In the genomic region with DNA sequence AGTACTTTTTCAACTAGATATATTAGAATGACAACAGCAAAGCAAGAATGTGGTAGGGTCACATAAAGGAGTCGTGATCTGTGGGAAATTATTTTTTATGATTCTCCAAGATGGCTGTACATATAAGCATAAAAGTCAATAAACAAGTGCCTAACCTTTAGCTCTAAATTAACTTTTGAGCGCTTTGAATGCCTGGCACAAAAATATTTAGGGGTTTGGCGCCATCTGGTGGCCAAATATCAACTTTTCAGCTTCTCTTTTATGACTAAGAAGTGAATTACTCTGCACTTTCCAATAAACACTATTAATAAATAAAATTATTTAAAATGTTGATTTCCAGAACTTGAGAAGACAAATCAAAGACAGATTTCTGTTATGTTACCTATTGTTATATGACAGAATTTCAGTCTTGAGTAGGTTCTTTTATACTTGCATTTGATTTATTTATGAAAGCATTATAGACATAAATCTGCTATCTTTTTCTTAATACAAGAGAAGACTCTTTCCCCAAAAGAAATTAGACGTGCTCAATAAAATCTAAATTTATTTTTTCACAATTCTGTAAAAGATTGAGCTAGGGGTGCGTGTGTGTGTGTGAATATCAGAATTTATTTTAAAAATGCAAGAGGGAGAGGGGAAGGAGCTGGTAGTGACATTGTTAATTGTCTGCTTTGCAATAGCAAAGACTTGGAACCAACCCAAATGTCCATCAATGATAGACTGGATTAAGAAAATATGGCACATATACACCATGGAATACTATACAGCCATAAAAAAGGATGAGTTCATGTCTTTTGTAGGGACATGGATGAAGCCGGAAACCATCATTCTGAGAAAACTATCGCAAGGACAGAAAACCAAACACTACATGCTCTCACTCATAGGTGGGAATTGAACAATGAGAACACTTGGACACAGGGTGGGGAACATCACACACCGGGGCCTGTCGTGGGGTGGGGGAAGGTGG, we compare ENCODE assay signal across 8 cellular contexts. TPM values are rescaled to one million over a fixed set of nuclear protein-coding genes. Genes with fewer than 3 reads are reported as not detected.
A peak's percentile ranks its signal among the peaks of the same experiment; 100 is the strongest.
DNase-seq lines count a peak whose midpoint lies in the region; ATAC-seq and FAIRE-seq lines count a peak whose summit lies in the region.

No MANE protein-coding gene starts in this region.

- H3K36me3 ChIP-seq in SJSA1, result 0 out of 2 replicates have a peak, but pooled peaks cover 4% of the 10 kb centered on the region

- no peaks in the 10 kb centered on the region; the same call in 1 of the 2 replicates for H3K27me3 ChIP-seq in SJSA1 (replicated peaks)

- H3K4me1 ChIP-seq in SJSA1 (replicated peaks), result peaks cover 9% of the 10 kb centered on the region

- DNase-seq in Kasumi-1 (lab: John Stamatoyannopoulos, UW) (peak; percentile 60 to 72), SJSA1 (ENCODE audit: low read depth in 1 of 2, low spot score in 2 of 2) (peak; percentile 31 to 49), glomerular endothelial cell (ENCODE audit: extremely low read depth, low read depth, low spot score) (peak; percentile 57), pulmonary artery endothelial cell (ENCODE audit: low read depth, low spot score) (peak; percentile 17), DMS153 (lab: John Stamatoyannopoulos, UW) (no peak)
- DNase-seq in activated gamma-delta T cell treated with anti-CD3 and anti-CD28 coated beads, Interleukin-2, amount 50 U/mL, for 16 hours (ENCODE audit: low read depth), result peak; percentile 64

- FAIRE-seq in A204.1 (lab: Jason Lieb, UNC), result peak; percentile 98

- H3K27ac ChIP-seq in SJSA1, result no peak overlapping the region

- H3K9me3 ChIP-seq in SJSA1 (replicated peaks), result no peaks in the 10 kb centered on the region

- peak; percentile 76 for ATAC-seq in GM18517 (IDR thresholded peaks at IDR 0.05; ENCODE audit: unreplicated experiment)

- H3K4me3 ChIP-seq in SJSA1, result no peak overlapping the region

RNA-seq across cellular contexts. Expression of gene ARRDC3, which starts 36.7 kb away (rescaled TPM):
- 22.2 and 25.1 TPM in 2 replicates for total RNA-seq in SJSA1 (2014; rRNA removed; shearing (Covaris generic))
- total RNA-seq in glomerular endothelial cell, result 40.4 and 50.6 TPM in 2 replicates
- total RNA-seq in pulmonary artery endothelial cell, result 48.9 and 85.3 TPM in 2 replicates
